ENCODE assay signal across 24 cellular contexts in the genomic region with DNA sequence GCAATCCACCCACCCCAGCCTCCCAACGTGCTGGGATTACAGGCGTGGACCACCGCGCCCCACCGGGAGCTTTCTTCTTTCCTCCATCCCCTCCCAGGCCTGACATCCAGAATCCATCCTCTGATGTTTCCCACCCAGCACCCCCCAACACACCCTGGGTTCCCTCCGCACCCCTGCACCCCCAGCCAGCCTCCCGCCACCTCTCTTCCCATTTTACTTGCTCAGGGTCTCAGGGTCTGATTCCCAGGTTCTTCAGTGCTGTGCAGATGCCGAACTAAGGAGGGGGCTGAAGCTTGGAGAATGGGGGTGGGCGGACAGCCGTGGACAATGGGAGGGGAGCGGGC. TPM values are rescaled to one million over a fixed set of nuclear protein-coding genes. Genes with fewer than 3 reads are reported as not detected.
DNase-seq lines count a peak whose midpoint lies in the region; ATAC-seq and TF ChIP-seq lines count a peak whose summit lies in the region.
"Had no signal": no experiment of that assay in that cellular context is flagged by ENCODE, and none has a peak within 500 bp of the region (broad histone marks: within the 10 kb centered on the region; RNA-seq: fewer than 3 reads in every experiment).

No MANE protein-coding gene starts in this region.

- H3K4me1 ChIP-seq in hepatocyte (ENCODE audit: insufficient read depth) (peaks cover 9% of the 10 kb centered on the region), sigmoid colon (peaks cover 0 to 17% (median 16%) of the 10 kb centered on the region in 4 donors)

- H3K27me3 ChIP-seq in hepatocyte (no peaks in the 10 kb centered on the region), sigmoid colon (peaks cover 0 to 45% (median 21%) of the 10 kb centered on the region in 3 donors)

- no peak overlapping the region for H2AFZ ChIP-seq in hepatocyte

- H3K79me2 ChIP-seq in hepatocyte, result no peaks in the 10 kb centered on the region

- TF ChIP-seq EP300 in sigmoid colon (IDR thresholded peaks at IDR 0.05), result no peak

- H3K9me3 ChIP-seq in hepatocyte (ENCODE audit: low read depth) (no peaks in the 10 kb centered on the region), sigmoid colon (no peaks in the 10 kb centered on the region)
- H3K9me3 ChIP-seq: BLaER1 treated with 17β-estradiol and CSF1 and Interleukin-3, amounts not matched to agents 10 nM and 100 nM; SJSA1 had no signal

- POLR2A ChIA-PET in RWPE1 (lab: Yijun Ruan, JAX; ENCODE audit: low non-redundant PET), result interaction anchor here (0.7 kb wide), 1 partner anchor 1013 kb away, joined by 3 read pairs; no protein-coding TSS in a partner anchor

- H3K36me3 ChIP-seq in hepatocyte (replicated peaks; ENCODE audit: insufficient read depth, low read depth), result no peaks in the 10 kb centered on the region
- H3K36me3 ChIP-seq in sigmoid colon, result no peaks in the 10 kb centered on the region
- H3K36me3 ChIP-seq: BLaER1 treated with 17β-estradiol and CSF1 and Interleukin-3, amounts not matched to agents 10 nM and 100 nM; SJSA1 had no signal

- H3K4me3 ChIP-seq in hepatocyte (no peak overlapping the region), sigmoid colon (no peak overlapping the region)
- H3K4me3 ChIP-seq: SJSA1 had no signal

- CTCF ChIA-PET in RWPE1 (lab: Yijun Ruan, JAX), result interaction anchor here (0.6 to 2.2 kb wide), 4 partner anchors 14 to 214 kb away, joined by 3 to 16 read pairs (median 5); no protein-coding TSS in a partner anchor

- H3K9me2 ChIP-seq in hepatocyte (replicated peaks; ENCODE audit: insufficient read depth), result no peaks in the 10 kb centered on the region

- H3K27me3 Mint-ChIP-seq in nephron (ENCODE audit: low read depth), result no peaks in the 10 kb centered on the region
- H3K27me3 Mint-ChIP-seq: CD4-positive, alpha-beta T cell had no signal

- no peaks in the 10 kb centered on the region for H4K20me1 ChIP-seq in hepatocyte (ENCODE audit: insufficient read depth, poor library complexity, severe bottlenecking)

- peak overlapping the region in 2 of 3 experiments; percentile 45 to 59 for H3K4me3 Mint-ChIP-seq in nephron
- H3K4me3 Mint-ChIP-seq: CD4-positive, alpha-beta T cell had no signal

- no peak for TF ChIP-seq POLR2A in sigmoid colon (IDR thresholded peaks at IDR 0.05)

- peak; percentile 6 for DNase-seq in D341Med (ENCODE audit: low spot score)
- no peak for DNase-seq in hepatocyte (ENCODE audit: low spot score)
- peak; percentile 53 for DNase-seq in sigmoid colon
- DNase-seq in dermis blood vessel endothelial cell, result no peak
- no peak for DNase-seq in RWPE1 (ENCODE audit: low spot score)
- DNase-seq: AML-193; CD4-positive, alpha-beta T cell; DMS79; EL; GF-D8; KBM-7; MV-4-11; NCI-H1105; NCI-H1436 treated with DMSO at 0.1 percent for 48 hours; NCI-H187 treated with DMSO at 0.1 percent for 48 hours; NCI-H2107; NCI-H446; NCI-H524 treated with DMSO at 0.1 percent for 48 hours; NCI-H774 had no signal

- H3K4me1 Mint-ChIP-seq in nephron, result no peaks in the 10 kb centered on the region

- H3K27ac Mint-ChIP-seq in nephron, result no peak overlapping the region
- H3K27ac Mint-ChIP-seq: CD4-positive, alpha-beta T cell had no signal

- H3K27ac ChIP-seq in hepatocyte (peak overlapping the region; percentile 87), sigmoid colon (no peak overlapping the region), RWPE1 (no peak overlapping the region)
- H3K27ac ChIP-seq: BLaER1 treated with 17β-estradiol and CSF1 and Interleukin-3, amounts not matched to agents 10 nM and 100 nM; SJSA1 had no signal

- no peak for ATAC-seq in GM18861 (IDR thresholded peaks at IDR 0.05; ENCODE audit: unreplicated experiment)
- ATAC-seq: HCT116 had no signal

- intact Hi-C loops in sigmoid colon (cut with DNase I), result no loop called here

- no peaks in the 10 kb centered on the region for H3K9me3 Mint-ChIP-seq in nephron
- H3K9me3 Mint-ChIP-seq: CD4-positive, alpha-beta T cell had no signal

- H3K4me2 ChIP-seq in hepatocyte, result peak overlapping the region; percentile 87

- no peaks in the 10 kb centered on the region for H3K36me3 Mint-ChIP-seq in nephron (ENCODE audit: low read depth)

- 84% methylated on average over 9 of the region's 11 CpGs for WGBS in hepatocyte (ENCODE audit: low lambda C conversion rate, missing lambda C conversion rate)
- 74 to 83% methylated on average over 11 of the region's 11 CpGs for WGBS in sigmoid colon, 2 donors

- no peak for TF ChIP-seq CTCF in hepatocyte (IDR thresholded peaks at IDR 0.05; ENCODE audit: poor library complexity)
- TF ChIP-seq CTCF in nephron (IDR thresholded peaks at IDR 0.05; ENCODE audit: unreplicated experiment in 3 of 3), result no peak
- TF ChIP-seq CTCF in sigmoid colon (IDR thresholded peaks at IDR 0.05), result no peak
- no peak for TF ChIP-seq CTCF in RWPE1 (conservative IDR thresholded peaks at IDR 0.05; ENCODE audit: low read depth)

RNA-seq across cellular contexts. Expression of gene ASGR1, which starts 0.2 kb away (rescaled TPM):
- total RNA-seq in hepatocyte (59.6 and 74.0 TPM in 2 replicates), sigmoid colon (under 1 TPM in 2 of 4 donors, not detected in 2; 0.36 to 0.55 TPM), dermis blood vessel endothelial cell (9.5 and 18.2 TPM in 2 replicates)
- polyA plus RNA-seq in hepatocyte (113 and 140 TPM in 2 replicates), sigmoid colon (1 to 10 TPM; 1.7 to 2.4 (median 2.3) TPM)

RNA-seq across cellular contexts. Expression of gene DLG4, which starts 40.7 kb away (rescaled TPM):
- total RNA-seq in hepatocyte (8.4 and 10.7 TPM in 2 replicates), sigmoid colon (10 to 100 TPM; 14.6 to 27.4 (median 16.7) TPM), dermis blood vessel endothelial cell (13.4 and 21.5 TPM in 2 replicates)
- polyA plus RNA-seq in hepatocyte (2.9 and 7.6 TPM in 2 replicates), sigmoid colon (1 to 10 TPM; 1.6 to 8.3 (median 5.4) TPM)

RNA-seq across cellular contexts. Expression of gene ACADVL, which starts 40.8 kb away (rescaled TPM):
- 298 and 469 TPM in 2 replicates for total RNA-seq in hepatocyte
- polyA plus RNA-seq in hepatocyte, result 1,250 and 1,676 TPM in 2 replicates
- total RNA-seq in sigmoid colon, result 100 to 1,000 TPM; 311 to 569 (median 338) TPM
- 100 to 1,000 TPM; 211 to 587 (median 491) TPM for polyA plus RNA-seq in sigmoid colon
- total RNA-seq in dermis blood vessel endothelial cell, result 196 and 385 TPM in 2 replicates

RNA-seq across cellular contexts. Expression of gene DVL2, which starts 55.4 kb away (rescaled TPM):
- total RNA-seq in hepatocyte, result 56.1 and 62.1 TPM in 2 replicates
- polyA plus RNA-seq in hepatocyte, result 74.6 and 74.7 TPM in 2 replicates
- 10 to 100 TPM; 36.4 to 56.2 (median 41.8) TPM for total RNA-seq in sigmoid colon
- 10 to 100 TPM; 12.0 to 30.7 (median 13.2) TPM for polyA plus RNA-seq in sigmoid colon
- total RNA-seq in dermis blood vessel endothelial cell, result 32.8 and 45.7 TPM in 2 replicates

Comparison
In these comparisons a context has a peak if more than half of its experiments do, and no peak if none do; other contexts are left out.
1. DNase-seq: peak in D341Med (single experiment) and sigmoid colon (single experiment); none in hepatocyte (single experiment), dermis blood vessel endothelial cell (single experiment) and RWPE1 (single experiment).